Comparison of ENCODE assay signal across 18 cellular contexts in genomic region chr2:121043827-121044222, GRCh38.
DNase-seq lines count a peak whose midpoint lies in the region; ATAC-seq, FAIRE-seq and TF ChIP-seq lines count a peak whose summit lies in the region.
"Had no signal": no experiment of that assay in that cellular context is flagged by ENCODE, and none has a peak within 500 bp of the region (broad histone marks: within the 10 kb centered on the region; RNA-seq: fewer than 3 reads in every experiment).

No MANE protein-coding gene starts in this region.

- FAIRE-seq in astrocyte (lab: Jason Lieb, UNC), result no peak
- no peak for FAIRE-seq in H54 (lab: Jason Lieb, UNC)
- FAIRE-seq in small intestine (lab: Jason Lieb, UNC), result no peak
- FAIRE-seq: GM12878, HTR-8/SVneo, RCC 7860 had no signal

- H3K9me3 ChIP-seq in BE2C (no peaks in the 10 kb centered on the region), astrocyte (ENCODE audit: insufficient read depth, low read depth, low read length) (no peaks in the 10 kb centered on the region), thyroid gland (no peaks in the 10 kb centered on the region), small intestine (ENCODE audit: control insufficient read depth, low read depth) (no peaks in the 10 kb centered on the region)
- H3K9me3 ChIP-seq: Caco-2 had no signal

- H3K4me1 Mint-ChIP-seq in GM23338 (peaks cover 6% of the 10 kb centered on the region; the same call in 2 of the 3 replicates), astrocyte (ENCODE audit: low read depth, unreplicated experiment) (no peaks in the 10 kb centered on the region), mesothelial cell of epicardium (no peaks in the 10 kb centered on the region)
- H3K4me1 Mint-ChIP-seq: CD4-positive, CD25-positive, alpha-beta regulatory T cell had no signal

- intact Hi-C loops in thyroid gland (cut with DNase I), result no loop called here

- H3K4me3 Mint-ChIP-seq in GM23338 (no peak overlapping the region), astrocyte (ENCODE audit: unreplicated experiment) (no peak overlapping the region), mesothelial cell of epicardium (no peak overlapping the region)
- H3K4me3 Mint-ChIP-seq: CD4-positive, CD25-positive, alpha-beta regulatory T cell had no signal

- TF ChIP-seq POLR2A in thyroid gland (IDR thresholded peaks at IDR 0.05), result no peak
- TF ChIP-seq POLR2A in H54 (IDR thresholded peaks at IDR 0.05; ENCODE audit: low read depth, low read length), result no peak

- H3K4me1 ChIP-seq in BE2C (no peaks in the 10 kb centered on the region), GM23338 (ENCODE audit: insufficient read depth) (no peaks in the 10 kb centered on the region), astrocyte (ENCODE audit: insufficient read depth, low read length) (no peaks in the 10 kb centered on the region), thyroid gland (peaks cover 0 to under 1% of the 10 kb centered on the region in 2 donors), small intestine (ENCODE audit: control insufficient read depth in 2 of 2, insufficient read depth in 1 of 2, low read depth in 1 of 2, low read length in 1 of 2) (no peaks in the 10 kb centered on the region)
- H3K4me1 ChIP-seq: Caco-2 had no signal

- WGBS in thyroid gland, 2 donors, result 57 to 75% methylated on average over 3 of the region's 3 CpGs
- WGBS in small intestine, 3 donors, result 46 to 65% (median 53%) methylated on average over 3 of the region's 3 CpGs

- peak; percentile 51 for ATAC-seq in GM23338
- ATAC-seq: GM12878 had no signal

- H3K36me3 Mint-ChIP-seq in GM23338 (ENCODE audit: low read depth), result no peaks in the 10 kb centered on the region
- peaks cover 2% of the 10 kb centered on the region for H3K36me3 Mint-ChIP-seq in astrocyte (ENCODE audit: low read depth, unreplicated experiment)
- H3K36me3 Mint-ChIP-seq in mesothelial cell of epicardium, result no peaks in the 10 kb centered on the region
- H3K36me3 Mint-ChIP-seq: CD4-positive, CD25-positive, alpha-beta regulatory T cell had no signal

- no peak overlapping the region for H3K27ac Mint-ChIP-seq in GM23338
- peak overlapping the region; percentile 63 for H3K27ac Mint-ChIP-seq in astrocyte (ENCODE audit: unreplicated experiment)
- no peak overlapping the region for H3K27ac Mint-ChIP-seq in mesothelial cell of epicardium
- H3K27ac Mint-ChIP-seq: CD4-positive, CD25-positive, alpha-beta regulatory T cell had no signal

- TF ChIP-seq CTCF in BE2C (IDR thresholded peaks at IDR 0.05; ENCODE audit: low read depth, low read length) (0 out of 2 replicates have a peak, but pooled peaks have one; percentile 13), GM23338 (conservative IDR thresholded peaks at IDR 0.05; ENCODE audit: low read depth in 2 of 2) (no peak; a peak in 1 of 4 replicates), astrocyte (IDR thresholded peaks at IDR 0.05; ENCODE audit: insufficient read depth, low read depth, low read length) (no peak), mesothelial cell of epicardium (IDR thresholded peaks at IDR 0.05; ENCODE audit: unreplicated experiment) (peak; percentile 17), thyroid gland (IDR thresholded peaks at IDR 0.05) (no peak)

- no peak overlapping the region for H3K9ac ChIP-seq in astrocyte (ENCODE audit: low read length)

- no peaks in the 10 kb centered on the region for H3F3A ChIP-seq in GM23338 (replicated peaks; ENCODE audit: low read depth)

- H3K27ac ChIP-seq in GM23338 (ENCODE audit: low read depth) (no peak overlapping the region), astrocyte (ENCODE audit: low read depth, low read length) (no peak overlapping the region), thyroid gland (no peak overlapping the region), small intestine (ENCODE audit: low read depth in 1 of 2, low read length in 1 of 2) (no peak overlapping the region)
- H3K27ac ChIP-seq: HL-60 had no signal

- H3K9me3 Mint-ChIP-seq in GM23338, result no peaks in the 10 kb centered on the region
- H3K9me3 Mint-ChIP-seq in astrocyte (ENCODE audit: unreplicated experiment), result peaks cover 3% of the 10 kb centered on the region
- H3K9me3 Mint-ChIP-seq in mesothelial cell of epicardium, result no peaks in the 10 kb centered on the region

- H3K4me2 ChIP-seq in GM23338 (no peak overlapping the region), astrocyte (ENCODE audit: low read length) (no peak overlapping the region)

- H3K9me2 ChIP-seq in GM23338 (ENCODE audit: insufficient read depth), result peaks cover 7% of the 10 kb centered on the region; the same call in 1 of the 2 replicates

- no peak for DNase-seq in BE2C
- DNase-seq in GM23338 (ENCODE audit: low spot score), result no peak
- DNase-seq in astrocyte (ENCODE audit: low read depth), result no peak
- no peak for DNase-seq in mesothelial cell of epicardium (ENCODE audit: low spot score in 2 of 2, unreplicated experiment in 2 of 2)
- no peak for DNase-seq in thyroid gland
- DNase-seq in H54 (ENCODE audit: insufficient read length, low spot score), result no peak
- DNase-seq in small intestine, result no peak
- DNase-seq: CD4-positive, CD25-positive, alpha-beta regulatory T cell; DMS79 treated with DMSO at 0.1 percent for 48 hours; NCI-H187; NCI-H226; NCI-H524 treated with DMSO at 0.1 percent for 48 hours; SHP77 had no signal

- H3K27me3 ChIP-seq in BE2C (no peaks in the 10 kb centered on the region), GM23338 (ENCODE audit: insufficient read depth) (no peaks in the 10 kb centered on the region), astrocyte (ENCODE audit: insufficient read depth, low read length) (peaks cover 18% of the 10 kb centered on the region), thyroid gland (no peaks in the 10 kb centered on the region), small intestine (ENCODE audit: control insufficient read depth in 2 of 2, insufficient read depth in 2 of 2, low read length in 2 of 2) (no peaks in the 10 kb centered on the region)

- H4K20me1 ChIP-seq in GM23338 (replicated peaks; ENCODE audit: insufficient read depth), result no peaks in the 10 kb centered on the region
- no peaks in the 10 kb centered on the region for H4K20me1 ChIP-seq in astrocyte (ENCODE audit: insufficient read depth, low read length)

- H3K27me3 Mint-ChIP-seq in GM23338 (ENCODE audit: insufficient read depth, low read depth, poor library complexity) (peaks cover 15% of the 10 kb centered on the region), astrocyte (ENCODE audit: low read depth, unreplicated experiment) (peaks cover 61% of the 10 kb centered on the region), mesothelial cell of epicardium (ENCODE audit: low read depth) (peaks cover 40% of the 10 kb centered on the region)
- H3K27me3 Mint-ChIP-seq: CD4-positive, CD25-positive, alpha-beta regulatory T cell had no signal

- H3K36me3 ChIP-seq in BE2C, result no peaks in the 10 kb centered on the region
- H3K36me3 ChIP-seq in GM23338 (ENCODE audit: insufficient read depth), result no peaks in the 10 kb centered on the region
- no peaks in the 10 kb centered on the region for H3K36me3 ChIP-seq in astrocyte (ENCODE audit: insufficient read depth, low read length)
- no peaks in the 10 kb centered on the region for H3K36me3 ChIP-seq in thyroid gland
- H3K36me3 ChIP-seq in small intestine (ENCODE audit: control insufficient read depth in 2 of 2, insufficient read depth in 2 of 2, low read length in 2 of 2), result no peaks in the 10 kb centered on the region

- no peak overlapping the region for H2AFZ ChIP-seq in GM23338
- no peak overlapping the region for H2AFZ ChIP-seq in astrocyte (ENCODE audit: low read depth, low read length)

- H3K4me3 ChIP-seq in BE2C (ENCODE audit: low read depth, low read length) (no peak overlapping the region), GM23338 (no peak overlapping the region), astrocyte (ENCODE audit: insufficient read depth, low read depth, low read length) (no peak overlapping the region), thyroid gland (replicated peaks in 1 of 3) (no peak overlapping the region), small intestine (ENCODE audit: low read depth in 1 of 2, low read length in 2 of 2) (no peak overlapping the region)
- H3K4me3 ChIP-seq: GM12878 had no signal

- H3K79me2 ChIP-seq in GM23338 (replicated peaks; ENCODE audit: insufficient read depth), result no peaks in the 10 kb centered on the region
- no peaks in the 10 kb centered on the region for H3K79me2 ChIP-seq in astrocyte (ENCODE audit: insufficient read depth, low read length)

TF ChIP-seq in GM23338, 12 proteins besides CTCF, POLR2A, EP300 and RAD21 (continues in another document):
- TF ChIP-seq STAT1 (IDR thresholded peaks at IDR 0.05; ENCODE audit: unreplicated experiment) (no peak), CREB1 (CRISPR knock-in tag; IDR thresholded peaks at IDR 0.05; ENCODE audit: low read depth) (no peak), NANOG (IDR thresholded peaks at IDR 0.05; ENCODE audit: borderline replicate concordance) (no peak), POLR2AphosphoS5 (IDR thresholded peaks at IDR 0.05; ENCODE audit: low read depth) (no peak), EZH2 (IDR thresholded peaks at IDR 0.05; ENCODE audit: low read depth, unreplicated experiment) (no peak)
- TF ChIP-seq, protein P1, sequence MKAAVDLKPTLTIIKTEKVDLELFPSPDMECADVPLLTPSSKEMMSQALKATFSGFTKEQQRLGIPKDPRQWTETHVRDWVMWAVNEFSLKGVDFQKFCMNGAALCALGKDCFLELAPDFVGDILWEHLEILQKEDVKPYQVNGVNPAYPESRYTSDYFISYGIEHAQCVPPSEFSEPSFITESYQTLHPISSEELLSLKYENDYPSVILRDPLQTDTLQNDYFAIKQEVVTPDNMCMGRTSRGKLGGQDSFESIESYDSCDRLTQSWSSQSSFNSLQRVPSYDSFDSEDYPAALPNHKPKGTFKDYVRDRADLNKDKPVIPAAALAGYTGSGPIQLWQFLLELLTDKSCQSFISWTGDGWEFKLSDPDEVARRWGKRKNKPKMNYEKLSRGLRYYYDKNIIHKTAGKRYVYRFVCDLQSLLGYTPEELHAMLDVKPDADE (IDR thresholded peaks at IDR 0.05), result no peak

Comparison
In these comparisons a context has a peak if more than half of its experiments do, and no peak if none do; other contexts are left out.
1. CTCF ChIP-seq: peak in BE2C (single experiment) and mesothelial cell of epicardium (single experiment); none in GM23338 (0 of 2), astrocyte (single experiment) and thyroid gland (0 of 6).